8 cellular contexts compared by ENCODE assay signal in genomic region chr1:61184035-61184713, GRCh38.
DNase-seq lines count a peak whose midpoint lies in the region; ATAC-seq, FAIRE-seq and TF ChIP-seq lines count a peak whose summit lies in the region.

No MANE protein-coding gene starts in this region.

- peak; percentile 96 for DNase-seq in NCI-H1048 (lab: John Stamatoyannopoulos, UW)
- peak; percentile 94 for DNase-seq in astrocyte of the hippocampus (ENCODE audit: low read depth, low spot score)
- DNase-seq in hepatocyte (ENCODE audit: low spot score): peak; percentile 69
- DNase-seq in small intestine: peak; percentile 29
- DNase-seq in activated T-cell treated with anti-CD3 and anti-CD28 coated beads, Interleukin-2, amount 50 U/mL, for 24 hours: no peak

- peaks cover 2% of the 10 kb centered on the region for H3K4me1 Mint-ChIP-seq in activated T-cell treated with anti-CD3 and anti-CD28 coated beads, Interleukin-2, amount 50 U/mL, for 24 hours (ENCODE audit: low read depth)

- H4K20me1 ChIP-seq in hepatocyte (ENCODE audit: insufficient read depth, poor library complexity, severe bottlenecking): no peaks in the 10 kb centered on the region

- H3K79me2 ChIP-seq in hepatocyte: peaks cover 36% of the 10 kb centered on the region

- H3K4me2 ChIP-seq in hepatocyte: peak overlapping the region; percentile 80

- H3K27me3 ChIP-seq in hepatocyte (no peaks in the 10 kb centered on the region), small intestine (ENCODE audit: control insufficient read depth in 2 of 2, insufficient read depth in 2 of 2, low read length in 2 of 2) (no peaks in the 10 kb centered on the region)

- H3K36me3 Mint-ChIP-seq in activated T-cell treated with anti-CD3 and anti-CD28 coated beads, Interleukin-2, amount 50 U/mL, for 24 hours (ENCODE audit: low read depth): no peaks in the 10 kb centered on the region

- H3K27ac Mint-ChIP-seq in activated T-cell treated with anti-CD3 and anti-CD28 coated beads, Interleukin-2, amount 50 U/mL, for 24 hours: no peak overlapping the region

- no peak for TF ChIP-seq CTCF in hepatocyte (IDR thresholded peaks at IDR 0.05; ENCODE audit: poor library complexity)

- peak overlapping the region; percentile 83 for H3K27ac ChIP-seq in hepatocyte
- H3K27ac ChIP-seq in small intestine (ENCODE audit: low read depth in 1 of 2, low read length in 1 of 2): peak overlapping the region in 1 of 2 donors; percentile 74

- H3K9me3 ChIP-seq in hepatocyte (ENCODE audit: low read depth): no peaks in the 10 kb centered on the region
- no peaks in the 10 kb centered on the region for H3K9me3 ChIP-seq in small intestine (ENCODE audit: control insufficient read depth, low read depth)

- peaks cover 44% of the 10 kb centered on the region for H3K4me1 ChIP-seq in hepatocyte (ENCODE audit: insufficient read depth)
- H3K4me1 ChIP-seq in small intestine (ENCODE audit: control insufficient read depth in 2 of 2, insufficient read depth in 1 of 2, low read depth in 1 of 2, low read length in 1 of 2): peaks cover 0 to 7% of the 10 kb centered on the region in 2 donors

- H3K9me2 ChIP-seq in hepatocyte (replicated peaks; ENCODE audit: insufficient read depth): no peaks in the 10 kb centered on the region

- peak overlapping the region; percentile 12 for H3K4me3 ChIP-seq in hepatocyte
- no peak overlapping the region for H3K4me3 ChIP-seq in small intestine (ENCODE audit: low read depth in 1 of 2, low read length in 2 of 2)

- 46% methylated on average over 18 of the region's 18 CpGs for WGBS in hepatocyte (ENCODE audit: low lambda C conversion rate, missing lambda C conversion rate)
- WGBS in small intestine, 3 donors: 44 to 73% (median 68%) methylated on average over 18 of the region's 18 CpGs

- FAIRE-seq in small intestine (lab: Jason Lieb, UNC): no peak

- H3K4me3 Mint-ChIP-seq in activated T-cell treated with anti-CD3 and anti-CD28 coated beads, Interleukin-2, amount 50 U/mL, for 24 hours: no peak overlapping the region

- peak overlapping the region; percentile 50 for H2AFZ ChIP-seq in hepatocyte

- H3K36me3 ChIP-seq in hepatocyte (replicated peaks; ENCODE audit: insufficient read depth, low read depth) (no peaks in the 10 kb centered on the region), small intestine (ENCODE audit: control insufficient read depth in 2 of 2, insufficient read depth in 2 of 2, low read length in 2 of 2) (no peaks in the 10 kb centered on the region)

- ATAC-seq in HG02763 (IDR thresholded peaks at IDR 0.05; ENCODE audit: unreplicated experiment) (no peak), HG02759 (IDR thresholded peaks at IDR 0.05; ENCODE audit: unreplicated experiment) (no peak), GM21367 (IDR thresholded peaks at IDR 0.05; ENCODE audit: unreplicated experiment) (no peak)

- no peaks in the 10 kb centered on the region for H3K9me3 Mint-ChIP-seq in activated T-cell treated with anti-CD3 and anti-CD28 coated beads, Interleukin-2, amount 50 U/mL, for 24 hours

- H3K27me3 Mint-ChIP-seq in activated T-cell treated with anti-CD3 and anti-CD28 coated beads, Interleukin-2, amount 50 U/mL, for 24 hours: no peaks in the 10 kb centered on the region
